In genomic region chr10:3494131-3494878, GRCh38 we compare ENCODE assay signal across 12 cellular contexts.
DNase-seq lines count a peak whose midpoint lies in the region; ATAC-seq and TF ChIP-seq lines count a peak whose summit lies in the region.
"Had no signal": no experiment of that assay in that cellular context is flagged by ENCODE, and none has a peak within 500 bp of the region (broad histone marks: within the 10 kb centered on the region; RNA-seq: fewer than 3 reads in every experiment).

No MANE protein-coding gene starts in this region.

- H3K27ac ChIP-seq in ovary = peak overlapping the region; percentile 86 to 94
- H3K27ac ChIP-seq: epithelial cell of prostate had no signal

- H3K4me1 ChIP-seq in ovary (ENCODE audit: insufficient read depth) = no peaks in the 10 kb centered on the region

- no peaks in the 10 kb centered on the region for H3K36me3 ChIP-seq in ovary

- no peak for TF ChIP-seq CTCF in ovary (IDR thresholded peaks at IDR 0.05)
- TF ChIP-seq CTCF in GM20000 (IDR thresholded peaks at IDR 0.05; ENCODE audit: extremely low read depth, missing control alignments) = no peak

- peak; percentile 52 for TF ChIP-seq POLR2A in ovary (IDR thresholded peaks at IDR 0.05)

- WGBS in ovary, 3 donors = 10 to 24% (median 10%) methylated on average over 24 of the region's 24 CpGs

- intact Hi-C loops in Right ventricle myocardium inferior (cut with DNase I) = no loop called here
- intact Hi-C loops in cardiac septum (cut with DNase I) = no loop called here
- intact Hi-C loops in left cardiac atrium (cut with DNase I) = no loop called here
- intact Hi-C loops in ovary (cut with DNase I) = loop anchor here in 1 of 4 donors (5.0 kb wide), 1 partner anchor 1328 kb away; no protein-coding TSS in a partner anchor

- ATAC-seq in Right ventricle myocardium inferior = peak; percentile 77
- peak; percentile 80 to 87 for ATAC-seq in left cardiac atrium
- ATAC-seq in HG03135 (IDR thresholded peaks at IDR 0.05; ENCODE audit: unreplicated experiment) = no peak

- peak overlapping the region; percentile 27 for H3K4me3 ChIP-seq in ovary

- peak; percentile 88 for TF ChIP-seq EP300 in ovary (IDR thresholded peaks at IDR 0.05)

- no peaks in the 10 kb centered on the region for H3K9me3 ChIP-seq in ovary

- no peaks in the 10 kb centered on the region for H3K27me3 ChIP-seq in ovary

- DNase-seq in Right ventricle myocardium inferior (ENCODE audit: missing footprints) (no peak), cardiac septum (ENCODE audit: low spot score) (no peak), left cardiac atrium (peak; percentile 31), ovary (peak; percentile 68 to 80 (median 75)), GM20000 (ENCODE audit: low spot score) (no peak), NCI-H1105 (lab: John Stamatoyannopoulos, UW) (no peak)
- DNase-seq in activated CD8-positive, alpha-beta memory T cell treated with anti-CD3 and anti-CD28 coated beads, Interleukin-2, amount 50 U/mL, for 4 hours = no peak
- DNase-seq: activated CD4-positive, alpha-beta T cell treated with anti-CD3 and anti-CD28 coated beads, Interleukin-2, amount 50 U/mL, for 1 hour; central memory CD4-positive, alpha-beta T cell; SW 1271 had no signal

Comparison
In these comparisons a context has a peak if more than half of its experiments do, and no peak if none do; other contexts are left out.
1. DNase-seq: peak in left cardiac atrium (single experiment) and ovary (5 of 5); none in Right ventricle myocardium inferior (single experiment), cardiac septum (single experiment), GM20000 (single experiment), activated CD8-positive, alpha-beta memory T cell treated with anti-CD3 and anti-CD28 coated beads, Interleukin-2, amount 50 U/mL, for 4 hours (single experiment) and NCI-H1105 (single experiment).